1 cellular context compared by ENCODE assay signal in the genomic region with DNA sequence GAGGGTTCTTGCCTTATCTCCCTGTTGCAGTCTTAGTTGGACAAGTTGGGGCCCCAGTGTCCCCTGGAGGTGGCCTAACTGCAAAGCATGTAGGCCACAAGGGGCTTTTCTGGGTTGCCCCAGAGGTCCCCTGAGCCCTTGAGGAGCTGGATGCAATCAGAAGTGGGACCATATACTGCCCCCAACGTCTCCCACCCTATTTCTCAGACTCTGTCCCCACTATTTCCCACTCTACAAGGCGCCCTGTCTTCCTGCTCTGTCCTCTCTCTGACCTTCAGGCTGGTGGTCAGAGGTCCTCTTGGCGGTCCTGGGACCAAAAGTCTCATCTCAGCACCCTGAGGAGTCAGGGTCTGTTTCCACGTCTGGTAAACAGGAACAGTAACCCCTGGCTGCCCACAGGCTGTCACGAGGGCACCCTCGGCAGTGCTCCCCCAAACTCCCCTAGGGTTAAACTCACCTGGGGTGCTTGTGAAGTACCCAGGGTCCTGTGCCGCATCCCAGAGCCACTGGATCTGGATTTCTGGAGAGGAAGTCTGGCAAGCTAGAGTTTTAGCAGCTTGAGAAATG.
TF ChIP-seq lines count a peak whose summit lies in the region.

No MANE protein-coding gene starts in this region.

TF ChIP-seq in HepG2, 621 proteins besides CTCF, POLR2A, EP300 and RAD21:
- no peak for TF ChIP-seq ZNF556 (CRISPR knock-in tag; IDR thresholded peaks at IDR 0.05; ENCODE audit: borderline replicate concordance)
- TF ChIP-seq GATAD2A (CRISPR knock-in tag; IDR thresholded peaks at IDR 0.05): no peak
